ENCODE assay signal across 25 cellular contexts in the genomic region with DNA sequence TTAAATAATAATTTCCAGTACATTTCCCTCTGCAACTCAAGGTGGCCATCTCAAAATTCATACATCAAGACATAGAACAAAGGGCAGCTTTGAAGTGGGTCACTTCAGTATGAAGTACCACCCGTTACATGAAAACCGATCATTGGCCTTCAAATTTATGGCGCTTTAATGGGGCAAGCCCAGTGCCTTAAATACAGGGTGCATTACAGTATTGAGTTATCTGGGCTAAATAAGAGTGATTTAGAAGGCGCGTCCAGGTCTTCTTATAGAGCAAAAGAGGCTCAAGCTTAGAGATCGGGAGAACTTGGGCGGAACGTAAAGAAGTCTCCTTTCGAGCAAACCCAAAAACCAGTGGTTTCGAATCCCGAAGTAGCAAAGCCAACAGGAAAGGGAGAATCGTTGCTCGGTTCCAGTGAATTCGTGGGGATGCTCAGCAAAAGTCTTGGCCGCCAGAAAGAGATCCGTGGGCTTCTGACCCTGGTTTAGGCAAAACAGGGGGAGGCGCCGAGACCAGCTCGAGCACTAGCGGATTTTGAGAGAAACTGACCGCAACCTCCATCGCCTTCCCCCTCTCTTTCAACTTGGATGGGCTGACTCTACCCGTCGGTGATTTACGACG.
A peak's percentile ranks its signal among the peaks of the same experiment; 100 is the strongest.
DNase-seq lines count a peak whose midpoint lies in the region; ATAC-seq, FAIRE-seq and TF ChIP-seq lines count a peak whose summit lies in the region.
"Had no signal": no experiment of that assay in that cellular context is flagged by ENCODE, and none has a peak within 500 bp of the region (broad histone marks: within the 10 kb centered on the region; RNA-seq: fewer than 3 reads in every experiment).

No MANE protein-coding gene starts in this region.

- H3K9me3 Mint-ChIP-seq in central memory CD8-positive, alpha-beta T cell, result no peaks in the 10 kb centered on the region
- no peaks in the 10 kb centered on the region for H3K9me3 Mint-ChIP-seq in nephron progenitor cell
- H3K9me3 Mint-ChIP-seq: dendritic cell treated with granulocyte-macrophage colony-stimulating factor and Interleukin-4, amounts not matched to agents 40 ng/mL and 50 ng/mL, for 4 days had no signal

- no peak for TF ChIP-seq CTCF in nephron progenitor cell (IDR thresholded peaks at IDR 0.05)

- peak overlapping the region; percentile 54 for H3K27ac Mint-ChIP-seq in central memory CD8-positive, alpha-beta T cell (ENCODE audit: low read depth)
- H3K27ac Mint-ChIP-seq in nephron progenitor cell, result peak overlapping the region; percentile 99
- H3K27ac Mint-ChIP-seq: dendritic cell treated with granulocyte-macrophage colony-stimulating factor and Interleukin-4, amounts not matched to agents 40 ng/mL and 50 ng/mL, for 4 days; stimulated activated naive CD8-positive, alpha-beta T cell treated with anti-CD3 and anti-CD28 coated beads, Interleukin-15, Interleukin-2, amounts not matched to agents 100 ng/mL and 50 ng/mL, for 24 hours had no signal

- no peak overlapping the region for H3K9ac ChIP-seq in HUES6 (ENCODE audit: low read length)

- peak overlapping the region; percentile 28 for H3K4me3 ChIP-seq in HUES6 (ENCODE audit: low read depth, low read length)
- H3K4me3 ChIP-seq: lung, smooth muscle cell had no signal

- H3K27me3 Mint-ChIP-seq in central memory CD8-positive, alpha-beta T cell, result peaks cover 93% of the 10 kb centered on the region
- H3K27me3 Mint-ChIP-seq in nephron progenitor cell (ENCODE audit: low read depth, poor library complexity), result peaks cover 4% of the 10 kb centered on the region

- no peak for FAIRE-seq in urothelium cell line (lab: Jason Lieb, UNC)
- FAIRE-seq: bronchial epithelial cell, GM12891 had no signal

- H3K36me3 ChIP-seq in HUES6 (ENCODE audit: control insufficient read depth, insufficient read depth, low read length), result no peaks in the 10 kb centered on the region
- H3K36me3 ChIP-seq: transverse colon had no signal

- no peak for ATAC-seq in central memory CD8-positive, alpha-beta T cell (replicated peaks; ENCODE audit: extremely low read depth, poor library complexity, severe bottlenecking)
- ATAC-seq in GM21619 (IDR thresholded peaks at IDR 0.05; ENCODE audit: unreplicated experiment), result no peak
- ATAC-seq: Right ventricle myocardium inferior had no signal

- peaks cover 38% of the 10 kb centered on the region for H3K4me1 ChIP-seq in HUES6 (ENCODE audit: control insufficient read depth, insufficient read depth, low read length)

- H3K9me3 ChIP-seq in HUES6 (ENCODE audit: control insufficient read depth, insufficient read depth, low read depth, low read length), result no peaks in the 10 kb centered on the region
- H3K9me3 ChIP-seq: transverse colon had no signal

- H3K4me3 Mint-ChIP-seq in central memory CD8-positive, alpha-beta T cell, result peak overlapping the region; percentile 8
- H3K4me3 Mint-ChIP-seq in nephron progenitor cell, result peak overlapping the region; percentile 86
- H3K4me3 Mint-ChIP-seq: dendritic cell treated with granulocyte-macrophage colony-stimulating factor and Interleukin-4, amounts not matched to agents 40 ng/mL and 50 ng/mL, for 4 days; stimulated activated naive CD8-positive, alpha-beta T cell treated with anti-CD3 and anti-CD28 coated beads, Interleukin-15, Interleukin-2, amounts not matched to agents 100 ng/mL and 50 ng/mL, for 24 hours had no signal

- peak in 2 of 3 experiments; percentile 4 to 18 for DNase-seq in NCI-H1417 (lab: John Stamatoyannopoulos, UW)
- DNase-seq in NCI-H1417 treated with DMSO at 0.1 percent for 48 hours (lab: John Stamatoyannopoulos, UW), result no peak
- DNase-seq in central memory CD8-positive, alpha-beta T cell (ENCODE audit: low spot score in 2 of 2), result no peak
- DNase-seq in nephron progenitor cell, result no peak
- no peak for DNase-seq in urothelium cell line (ENCODE audit: low spot score)
- no peak for DNase-seq in NCI-H1694 (lab: John Stamatoyannopoulos, UW)
- DNase-seq: activated CD4-positive, alpha-beta T cell treated with anti-CD3 and anti-CD28 coated beads for 48 hours; DMS79 treated with DMSO at 0.1 percent for 48 hours; GOT3; KG1; NCI-H187; NCI-H226; OCI-M1; stimulated activated CD4-positive, alpha-beta T cell treated with anti-CD3 and anti-CD28 coated beads, Interleukin-2, amount 100 ng/mL, for 48 hours; transverse colon had no signal

- H3K27me3 ChIP-seq in HUES6 (ENCODE audit: control insufficient read depth, insufficient read depth, low read length), result peaks cover 100% of the 10 kb centered on the region

- H3K36me3 Mint-ChIP-seq in central memory CD8-positive, alpha-beta T cell (ENCODE audit: insufficient read depth), result peaks cover 19% of the 10 kb centered on the region
- H3K36me3 Mint-ChIP-seq in nephron progenitor cell (ENCODE audit: low read depth), result peaks cover 23% of the 10 kb centered on the region

- H3K27ac ChIP-seq in HUES6 (ENCODE audit: low read depth, low read length), result no peak overlapping the region
- H3K27ac ChIP-seq: 22Rv1, transverse colon had no signal

- peaks cover 15% of the 10 kb centered on the region for H3K4me1 Mint-ChIP-seq in central memory CD8-positive, alpha-beta T cell
- H3K4me1 Mint-ChIP-seq in nephron progenitor cell, result peaks cover 95% of the 10 kb centered on the region

Comparison
In these comparisons a context has a peak if more than half of its experiments do, and no peak if none do; other contexts are left out.
1. DNase-seq: peak in NCI-H1417 (2 of 3); none in NCI-H1417 treated with DMSO at 0.1 percent for 48 hours (single experiment), central memory CD8-positive, alpha-beta T cell (0 of 2), nephron progenitor cell (single experiment), urothelium cell line (single experiment) and NCI-H1694 (single experiment).